Comparison of ENCODE assay signal across 15 cellular contexts in genomic region chr17:6948562-6948961, GRCh38. TPM values are rescaled to one million over a fixed set of nuclear protein-coding genes. Genes with fewer than 3 reads are reported as not detected.
DNase-seq lines count a peak whose midpoint lies in the region; ATAC-seq and TF ChIP-seq lines count a peak whose summit lies in the region.
"Had no signal": no experiment of that assay in that cellular context is flagged by ENCODE, and none has a peak within 500 bp of the region (broad histone marks: within the 10 kb centered on the region; RNA-seq: fewer than 3 reads in every experiment).

No MANE protein-coding gene starts in this region.

- no peaks in the 10 kb centered on the region for H3K9me3 Mint-ChIP-seq in natural killer cell treated with Interleukin-12 subunit alpha and Interleukin-12 subunit beta and Interleukin-15 and Interleukin-18, amount 100 ng/mL, for 72 hours
- H3K9me3 Mint-ChIP-seq in natural killer cell = no peaks in the 10 kb centered on the region
- H3K9me3 Mint-ChIP-seq in activated naive CD8-positive, alpha-beta T cell treated with anti-CD3 and anti-CD28 coated beads, Interleukin-2, amount 50 U/mL, for 24 hours = no peaks in the 10 kb centered on the region
- no peaks in the 10 kb centered on the region for H3K9me3 Mint-ChIP-seq in stimulated activated naive CD8-positive, alpha-beta T cell treated with anti-CD3 and anti-CD28 coated beads, Interleukin-15, Interleukin-2, amounts not matched to agents 100 ng/mL and 50 ng/mL, for 24 hours
- H3K9me3 Mint-ChIP-seq: naive thymus-derived CD8-positive, alpha-beta T cell had no signal

- no peak overlapping the region for H3K4me3 Mint-ChIP-seq in natural killer cell treated with Interleukin-12 subunit alpha and Interleukin-12 subunit beta and Interleukin-15 and Interleukin-18, amount 100 ng/mL, for 72 hours
- H3K4me3 Mint-ChIP-seq in natural killer cell = no peak overlapping the region
- H3K4me3 Mint-ChIP-seq in activated naive CD8-positive, alpha-beta T cell treated with anti-CD3 and anti-CD28 coated beads, Interleukin-2, amount 50 U/mL, for 24 hours = no peak overlapping the region
- H3K4me3 Mint-ChIP-seq in stimulated activated naive CD8-positive, alpha-beta T cell treated with anti-CD3 and anti-CD28 coated beads, Interleukin-15, Interleukin-2, amounts not matched to agents 100 ng/mL and 50 ng/mL, for 24 hours = no peak overlapping the region
- H3K4me3 Mint-ChIP-seq: B cell; naive thymus-derived CD8-positive, alpha-beta T cell had no signal

- intact Hi-C loops in natural killer cell (cut with micrococcal nuclease) = no loop called here

- TF ChIP-seq POLR2A in NB4 (IDR thresholded peaks at IDR 0.05; ENCODE audit: extremely low read depth, insufficient read length) = no peak

- H3K36me3 Mint-ChIP-seq in natural killer cell treated with Interleukin-12 subunit alpha and Interleukin-12 subunit beta and Interleukin-15 and Interleukin-18, amount 100 ng/mL, for 72 hours = no peaks in the 10 kb centered on the region
- no peaks in the 10 kb centered on the region for H3K36me3 Mint-ChIP-seq in natural killer cell
- H3K36me3 Mint-ChIP-seq in activated naive CD8-positive, alpha-beta T cell treated with anti-CD3 and anti-CD28 coated beads, Interleukin-2, amount 50 U/mL, for 24 hours (ENCODE audit: low read depth) = no peaks in the 10 kb centered on the region
- H3K36me3 Mint-ChIP-seq in stimulated activated naive CD8-positive, alpha-beta T cell treated with anti-CD3 and anti-CD28 coated beads, Interleukin-15, Interleukin-2, amounts not matched to agents 100 ng/mL and 50 ng/mL, for 24 hours (ENCODE audit: low read depth) = no peaks in the 10 kb centered on the region

- TF ChIP-seq CTCF in natural killer cell (IDR thresholded peaks at IDR 0.05) (no peak), NB4 (IDR thresholded peaks at IDR 0.05; ENCODE audit: low read depth, low read length) (no peak)

- no peak for DNase-seq in natural killer cell treated with Interleukin-12 subunit alpha and Interleukin-12 subunit beta and Interleukin-15 and Interleukin-18, amount 100 ng/mL, for 72 hours (ENCODE audit: low spot score)
- DNase-seq in natural killer cell = no peak
- DNase-seq in NB4 (ENCODE audit: low read depth) = peak; percentile 85
- DNase-seq in activated naive CD8-positive, alpha-beta T cell treated with anti-CD3 and anti-CD28 coated beads, Interleukin-2, amount 50 U/mL, for 24 hours = peak; percentile 16
- DNase-seq in NCI-H146 (lab: John Stamatoyannopoulos, UW) = no peak
- DNase-seq in activated CD4-positive, CD25-positive, alpha-beta regulatory T cell (lab: John Stamatoyannopoulos, UW) = no peak
- no peak for DNase-seq in OCI-M2 (lab: John Stamatoyannopoulos, UW; ENCODE audit: unreplicated experiment)
- DNase-seq: activated CD8-positive, alpha-beta memory T cell treated with anti-CD3 and anti-CD28 coated beads for 24 hours; DND-41; hippocampal formation; naive thymus-derived CD8-positive, alpha-beta T cell; NCI-H2171 treated with DMSO at 0.1 percent for 48 hours; stimulated activated naive CD4-positive, alpha-beta T cell treated with Interleukin-2 at 50 U/mL for 16 hours had no signal

- peaks cover 0 to 3% of the 10 kb centered on the region in 2 donors for H3K27me3 Mint-ChIP-seq in natural killer cell treated with Interleukin-12 subunit alpha and Interleukin-12 subunit beta and Interleukin-15 and Interleukin-18, amount 100 ng/mL, for 72 hours
- no peaks in the 10 kb centered on the region for H3K27me3 Mint-ChIP-seq in natural killer cell (ENCODE audit: low read depth in 2 of 2)
- H3K27me3 Mint-ChIP-seq in activated naive CD8-positive, alpha-beta T cell treated with anti-CD3 and anti-CD28 coated beads, Interleukin-2, amount 50 U/mL, for 24 hours = no peaks in the 10 kb centered on the region
- H3K27me3 Mint-ChIP-seq in stimulated activated naive CD8-positive, alpha-beta T cell treated with anti-CD3 and anti-CD28 coated beads, Interleukin-15, Interleukin-2, amounts not matched to agents 100 ng/mL and 50 ng/mL, for 24 hours = peaks cover 1% of the 10 kb centered on the region
- H3K27me3 Mint-ChIP-seq: B cell; naive thymus-derived CD8-positive, alpha-beta T cell had no signal

- no peak overlapping the region for H3K4me3 ChIP-seq in NB4 (ENCODE audit: low read depth, low read length)

- H3K27ac Mint-ChIP-seq in natural killer cell treated with Interleukin-12 subunit alpha and Interleukin-12 subunit beta and Interleukin-15 and Interleukin-18, amount 100 ng/mL, for 72 hours = peak overlapping the region; percentile 3 to 9
- no peak overlapping the region for H3K27ac Mint-ChIP-seq in natural killer cell
- peak overlapping the region; percentile 79 for H3K27ac Mint-ChIP-seq in activated naive CD8-positive, alpha-beta T cell treated with anti-CD3 and anti-CD28 coated beads, Interleukin-2, amount 50 U/mL, for 24 hours
- H3K27ac Mint-ChIP-seq in stimulated activated naive CD8-positive, alpha-beta T cell treated with anti-CD3 and anti-CD28 coated beads, Interleukin-15, Interleukin-2, amounts not matched to agents 100 ng/mL and 50 ng/mL, for 24 hours = peak overlapping the region; percentile 84
- H3K27ac Mint-ChIP-seq: B cell; naive thymus-derived CD8-positive, alpha-beta T cell had no signal

- peaks cover 5 to 7% of the 10 kb centered on the region in 2 donors for H3K4me1 Mint-ChIP-seq in natural killer cell treated with Interleukin-12 subunit alpha and Interleukin-12 subunit beta and Interleukin-15 and Interleukin-18, amount 100 ng/mL, for 72 hours (ENCODE audit: low read depth in 2 of 2)
- peaks cover 5 to 6% of the 10 kb centered on the region in 2 donors for H3K4me1 Mint-ChIP-seq in natural killer cell
- H3K4me1 Mint-ChIP-seq in activated naive CD8-positive, alpha-beta T cell treated with anti-CD3 and anti-CD28 coated beads, Interleukin-2, amount 50 U/mL, for 24 hours = peaks cover 17% of the 10 kb centered on the region
- H3K4me1 Mint-ChIP-seq in stimulated activated naive CD8-positive, alpha-beta T cell treated with anti-CD3 and anti-CD28 coated beads, Interleukin-15, Interleukin-2, amounts not matched to agents 100 ng/mL and 50 ng/mL, for 24 hours (ENCODE audit: low read depth) = peaks cover 15% of the 10 kb centered on the region
- H3K4me1 Mint-ChIP-seq: B cell had no signal

- no peak for ATAC-seq in natural killer cell treated with Interleukin-12 subunit alpha and Interleukin-12 subunit beta and Interleukin-15 and Interleukin-18, amount 100 ng/mL, for 72 hours
- ATAC-seq in natural killer cell = no peak
- ATAC-seq in activated naive CD8-positive, alpha-beta T cell treated with anti-CD3 and anti-CD28 coated beads, Interleukin-2, amount 50 U/mL, for 24 hours = peak; percentile 85
- ATAC-seq: naive thymus-derived CD8-positive, alpha-beta T cell had no signal

RNA-seq across cellular contexts. Expression of gene ALOX12, which starts 47.3 kb away (rescaled TPM):
- not detected for total RNA-seq in natural killer cell treated with Interleukin-12 subunit alpha and Interleukin-12 subunit beta and Interleukin-15 and Interleukin-18, amount 100 ng/mL, for 72 hours
- total RNA-seq in natural killer cell = 1 to 10 TPM in 2 of 3 donors, under 1 TPM in 1; 0.77 to 2.4 (median 1.3) TPM
- total RNA-seq: B cell; naive thymus-derived CD8-positive, alpha-beta T cell had no signal

Comparison
In these comparisons a context has a peak if more than half of its experiments do, and no peak if none do; other contexts are left out.
1. H3K27ac Mint-ChIP-seq: peak in natural killer cell treated with Interleukin-12 subunit alpha and Interleukin-12 subunit beta and Interleukin-15 and Interleukin-18, amount 100 ng/mL, for 72 hours (2 of 2), activated naive CD8-positive, alpha-beta T cell treated with anti-CD3 and anti-CD28 coated beads, Interleukin-2, amount 50 U/mL, for 24 hours (single experiment) and stimulated activated naive CD8-positive, alpha-beta T cell treated with anti-CD3 and anti-CD28 coated beads, Interleukin-15, Interleukin-2, amounts not matched to agents 100 ng/mL and 50 ng/mL, for 24 hours (single experiment); none in natural killer cell (0 of 2).
2. DNase-seq: peak in NB4 (single experiment) and activated naive CD8-positive, alpha-beta T cell treated with anti-CD3 and anti-CD28 coated beads, Interleukin-2, amount 50 U/mL, for 24 hours (single experiment); none in natural killer cell treated with Interleukin-12 subunit alpha and Interleukin-12 subunit beta and Interleukin-15 and Interleukin-18, amount 100 ng/mL, for 72 hours (single experiment), natural killer cell (single experiment), NCI-H146 (single experiment), activated CD4-positive, CD25-positive, alpha-beta regulatory T cell (0 of 4) and OCI-M2 (single experiment).